ENCODE assay signal across 1 cellular context in the genomic region with DNA sequence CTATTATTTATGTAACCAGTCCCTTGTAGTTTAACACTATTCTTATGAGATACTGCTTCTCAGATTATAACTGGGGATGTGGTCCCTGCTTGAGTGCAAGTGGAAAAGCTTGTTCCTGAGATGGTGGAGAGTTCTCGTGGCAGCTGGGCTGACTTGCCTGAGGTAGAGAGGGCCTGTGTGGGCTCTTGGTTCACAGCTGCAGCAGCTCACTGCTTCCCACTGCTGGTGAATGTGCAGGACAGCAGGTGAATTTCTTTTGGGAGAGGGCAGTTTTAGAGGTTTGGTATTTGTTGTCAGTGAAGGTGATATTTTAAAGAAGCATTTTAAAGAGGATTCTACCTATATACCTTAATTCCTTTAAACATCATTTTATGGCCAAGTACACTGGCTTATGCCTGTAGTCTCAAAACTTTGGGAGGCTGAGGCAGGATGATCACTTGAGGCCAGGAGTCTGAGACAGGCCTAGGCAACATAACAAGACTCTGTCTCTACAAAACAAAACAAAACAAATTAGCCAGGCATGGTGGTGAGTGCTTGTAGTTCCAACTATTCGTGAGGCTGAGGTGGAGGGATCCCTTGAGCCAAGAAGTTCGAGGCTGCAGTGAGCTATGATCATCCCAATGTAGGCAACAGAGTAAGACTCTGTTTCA.
A peak's percentile ranks its signal among the peaks of the same experiment; 100 is the strongest.
TF ChIP-seq lines count a peak whose summit lies in the region.

No MANE protein-coding gene starts in this region.

TF ChIP-seq in HepG2, 621 proteins besides CTCF, POLR2A, EP300 and RAD21 (continued from another document and continues in another):
- TF ChIP-seq, protein P1, sequence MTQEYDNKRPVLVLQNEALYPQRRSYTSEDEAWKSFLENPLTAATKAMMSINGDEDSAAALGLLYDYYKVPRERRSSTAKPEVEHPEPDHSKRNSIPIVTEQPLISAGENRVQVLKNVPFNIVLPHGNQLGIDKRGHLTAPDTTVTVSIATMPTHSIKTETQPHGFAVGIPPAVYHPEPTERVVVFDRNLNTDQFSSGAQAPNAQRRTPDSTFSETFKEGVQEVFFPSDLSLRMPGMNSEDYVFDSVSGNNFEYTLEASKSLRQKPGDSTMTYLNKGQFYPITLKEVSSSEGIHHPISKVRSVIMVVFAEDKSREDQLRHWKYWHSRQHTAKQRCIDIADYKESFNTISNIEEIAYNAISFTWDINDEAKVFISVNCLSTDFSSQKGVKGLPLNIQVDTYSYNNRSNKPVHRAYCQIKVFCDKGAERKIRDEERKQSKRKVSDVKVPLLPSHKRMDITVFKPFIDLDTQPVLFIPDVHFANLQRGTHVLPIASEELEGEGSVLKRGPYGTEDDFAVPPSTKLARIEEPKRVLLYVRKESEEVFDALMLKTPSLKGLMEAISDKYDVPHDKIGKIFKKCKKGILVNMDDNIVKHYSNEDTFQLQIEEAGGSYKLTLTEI (CRISPR knock-in tag; conservative IDR thresholded peaks at IDR 0.05) = no peak
- TF ChIP-seq, protein P2, sequence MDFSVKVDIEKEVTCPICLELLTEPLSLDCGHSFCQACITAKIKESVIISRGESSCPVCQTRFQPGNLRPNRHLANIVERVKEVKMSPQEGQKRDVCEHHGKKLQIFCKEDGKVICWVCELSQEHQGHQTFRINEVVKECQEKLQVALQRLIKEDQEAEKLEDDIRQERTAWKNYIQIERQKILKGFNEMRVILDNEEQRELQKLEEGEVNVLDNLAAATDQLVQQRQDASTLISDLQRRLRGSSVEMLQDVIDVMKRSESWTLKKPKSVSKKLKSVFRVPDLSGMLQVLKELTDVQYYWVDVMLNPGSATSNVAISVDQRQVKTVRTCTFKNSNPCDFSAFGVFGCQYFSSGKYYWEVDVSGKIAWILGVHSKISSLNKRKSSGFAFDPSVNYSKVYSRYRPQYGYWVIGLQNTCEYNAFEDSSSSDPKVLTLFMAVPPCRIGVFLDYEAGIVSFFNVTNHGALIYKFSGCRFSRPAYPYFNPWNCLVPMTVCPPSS (IDR thresholded peaks at IDR 0.05) = no peak
- TF ChIP-seq ZNF205 (CRISPR knock-in tag; IDR thresholded peaks at IDR 0.05) = peak; percentile 51; the same call in 1 of the 2 replicates
- no peak for TF ChIP-seq ZNF510 (CRISPR knock-in tag; IDR thresholded peaks at IDR 0.05; ENCODE audit: low read depth)
- TF ChIP-seq GATA4 (IDR thresholded peaks at IDR 0.05; ENCODE audit: borderline replicate concordance, low read depth) = no peak
- TF ChIP-seq KLF15 (CRISPR knock-in tag; IDR thresholded peaks at IDR 0.05; ENCODE audit: borderline replicate concordance) = no peak
- no peak for TF ChIP-seq ZNF430 (CRISPR knock-in tag; IDR thresholded peaks at IDR 0.05)
- peak; percentile 96; the same call in 1 of the 2 replicates for TF ChIP-seq TSC22D2 (CRISPR knock-in tag; IDR thresholded peaks at IDR 0.05; ENCODE audit: borderline replicate concordance)
- no peak for TF ChIP-seq AKAP8 (CRISPR knock-in tag; IDR thresholded peaks at IDR 0.05)
- TF ChIP-seq TBL1XR1 (IDR thresholded peaks at IDR 0.05; ENCODE audit: borderline replicate concordance, low read length, partially characterized antibody) = peak; percentile 60
- no peak for TF ChIP-seq ZNF569 (CRISPR knock-in tag; IDR thresholded peaks at IDR 0.05; ENCODE audit: borderline replicate concordance)
- no peak for TF ChIP-seq ZNF879 (CRISPR knock-in tag; IDR thresholded peaks at IDR 0.05)
- TF ChIP-seq, protein P3, sequence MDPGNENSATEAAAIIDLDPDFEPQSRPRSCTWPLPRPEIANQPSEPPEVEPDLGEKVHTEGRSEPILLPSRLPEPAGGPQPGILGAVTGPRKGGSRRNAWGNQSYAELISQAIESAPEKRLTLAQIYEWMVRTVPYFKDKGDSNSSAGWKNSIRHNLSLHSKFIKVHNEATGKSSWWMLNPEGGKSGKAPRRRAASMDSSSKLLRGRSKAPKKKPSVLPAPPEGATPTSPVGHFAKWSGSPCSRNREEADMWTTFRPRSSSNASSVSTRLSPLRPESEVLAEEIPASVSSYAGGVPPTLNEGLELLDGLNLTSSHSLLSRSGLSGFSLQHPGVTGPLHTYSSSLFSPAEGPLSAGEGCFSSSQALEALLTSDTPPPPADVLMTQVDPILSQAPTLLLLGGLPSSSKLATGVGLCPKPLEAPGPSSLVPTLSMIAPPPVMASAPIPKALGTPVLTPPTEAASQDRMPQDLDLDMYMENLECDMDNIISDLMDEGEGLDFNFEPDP (CRISPR knock-in tag; conservative IDR thresholded peaks at IDR 0.05) = no peak
- peak in 1 of 2 experiments; percentile 67; a peak in 1 of 4 replicates for TF ChIP-seq KLF16 (CRISPR knock-in tag; IDR thresholded peaks at IDR 0.05)
- no peak; the same call in 1 of the 2 replicates for TF ChIP-seq NFKBIZ (CRISPR knock-in tag; IDR thresholded peaks at IDR 0.05)
- TF ChIP-seq KMT2A (CRISPR knock-in tag; IDR thresholded peaks at IDR 0.05) = no peak
- no peak for TF ChIP-seq SMARCE1 (IDR thresholded peaks at IDR 0.05; ENCODE audit: borderline replicate concordance)
- TF ChIP-seq ZNF839 (CRISPR knock-in tag; IDR thresholded peaks at IDR 0.05; ENCODE audit: borderline replicate concordance) = no peak
- TF ChIP-seq YEATS2 (CRISPR knock-in tag; IDR thresholded peaks at IDR 0.05; ENCODE audit: borderline replicate concordance) = peak; percentile 36; the same call in 1 of the 2 replicates
- TF ChIP-seq ZNF331 (CRISPR knock-in tag; IDR thresholded peaks at IDR 0.05) = 0 out of 2 replicates have a peak, but pooled peaks have one; percentile 27
- no peak for TF ChIP-seq ZEB1 (IDR thresholded peaks at IDR 0.05; ENCODE audit: insufficient replicate concordance, low read depth)
- TF ChIP-seq HES4 (CRISPR knock-in tag; IDR thresholded peaks at IDR 0.05; ENCODE audit: borderline replicate concordance) = no peak
- no peak for TF ChIP-seq ZNF557 (CRISPR knock-in tag; IDR thresholded peaks at IDR 0.05)
- peak; percentile 38; the same call in 1 of the 2 replicates for TF ChIP-seq FOXO1 (CRISPR knock-in tag; IDR thresholded peaks at IDR 0.05)
- TF ChIP-seq HNF4G (IDR thresholded peaks at IDR 0.05; ENCODE audit: borderline replicate concordance, low read depth, low read length) = no peak
- no peak for TF ChIP-seq HNF4G (CRISPR knock-in tag; IDR thresholded peaks at IDR 0.05; ENCODE audit: borderline replicate concordance, low read depth)
- TF ChIP-seq ZNF792 (CRISPR knock-in tag; IDR thresholded peaks at IDR 0.05) = peak; percentile 33; the same call in 1 of the 2 replicates
- TF ChIP-seq TEAD2 (CRISPR knock-in tag; IDR thresholded peaks at IDR 0.05) = no peak
- no peak for TF ChIP-seq ZNF383 (CRISPR knock-in tag; IDR thresholded peaks at IDR 0.05; ENCODE audit: borderline replicate concordance)
- TF ChIP-seq ZNF235 (CRISPR knock-in tag; IDR thresholded peaks at IDR 0.05; ENCODE audit: borderline replicate concordance) = no peak
- no peak for TF ChIP-seq ZNF83 (CRISPR knock-in tag; IDR thresholded peaks at IDR 0.05; ENCODE audit: borderline replicate concordance)
- TF ChIP-seq, protein P4, sequence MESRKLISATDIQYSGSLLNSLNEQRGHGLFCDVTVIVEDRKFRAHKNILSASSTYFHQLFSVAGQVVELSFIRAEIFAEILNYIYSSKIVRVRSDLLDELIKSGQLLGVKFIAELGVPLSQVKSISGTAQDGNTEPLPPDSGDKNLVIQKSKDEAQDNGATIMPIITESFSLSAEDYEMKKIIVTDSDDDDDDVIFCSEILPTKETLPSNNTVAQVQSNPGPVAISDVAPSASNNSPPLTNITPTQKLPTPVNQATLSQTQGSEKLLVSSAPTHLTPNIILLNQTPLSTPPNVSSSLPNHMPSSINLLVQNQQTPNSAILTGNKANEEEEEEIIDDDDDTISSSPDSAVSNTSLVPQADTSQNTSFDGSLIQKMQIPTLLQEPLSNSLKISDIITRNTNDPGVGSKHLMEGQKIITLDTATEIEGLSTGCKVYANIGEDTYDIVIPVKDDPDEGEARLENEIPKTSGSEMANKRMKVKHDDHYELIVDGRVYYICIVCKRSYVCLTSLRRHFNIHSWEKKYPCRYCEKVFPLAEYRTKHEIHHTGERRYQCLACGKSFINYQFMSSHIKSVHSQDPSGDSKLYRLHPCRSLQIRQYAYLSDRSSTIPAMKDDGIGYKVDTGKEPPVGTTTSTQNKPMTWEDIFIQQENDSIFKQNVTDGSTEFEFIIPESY (CRISPR knock-in tag; IDR thresholded peaks at IDR 0.05) = no peak
- no peak for TF ChIP-seq MEIS1 (CRISPR knock-in tag; IDR thresholded peaks at IDR 0.05; ENCODE audit: borderline replicate concordance)
- TF ChIP-seq GTF3A (CRISPR knock-in tag; conservative IDR thresholded peaks at IDR 0.05) = no peak
- TF ChIP-seq FOSL1 (CRISPR knock-in tag; IDR thresholded peaks at IDR 0.05; ENCODE audit: borderline replicate concordance) = no peak
- TF ChIP-seq ZFAT (CRISPR knock-in tag; conservative IDR thresholded peaks at IDR 0.05) = no peak
- no peak for TF ChIP-seq NR1H2 (CRISPR knock-in tag; IDR thresholded peaks at IDR 0.05; ENCODE audit: borderline replicate concordance, low read depth)
- TF ChIP-seq TCF7L2 (IDR thresholded peaks at IDR 0.05; ENCODE audit: low read depth, low read length) = no peak
- TF ChIP-seq ZNF629 (CRISPR knock-in tag; conservative IDR thresholded peaks at IDR 0.05) = no peak
- no peak for TF ChIP-seq ZMYM2 (CRISPR knock-in tag; IDR thresholded peaks at IDR 0.05)
- peak; percentile 45; the same call in 1 of the 2 replicates for TF ChIP-seq THAP11 (CRISPR knock-in tag; IDR thresholded peaks at IDR 0.05)
- TF ChIP-seq MED13 (CRISPR knock-in tag; IDR thresholded peaks at IDR 0.05) = no peak
- TF ChIP-seq CAMTA2 (CRISPR knock-in tag; IDR thresholded peaks at IDR 0.05; ENCODE audit: borderline replicate concordance) = no peak
- TF ChIP-seq, protein P5, sequence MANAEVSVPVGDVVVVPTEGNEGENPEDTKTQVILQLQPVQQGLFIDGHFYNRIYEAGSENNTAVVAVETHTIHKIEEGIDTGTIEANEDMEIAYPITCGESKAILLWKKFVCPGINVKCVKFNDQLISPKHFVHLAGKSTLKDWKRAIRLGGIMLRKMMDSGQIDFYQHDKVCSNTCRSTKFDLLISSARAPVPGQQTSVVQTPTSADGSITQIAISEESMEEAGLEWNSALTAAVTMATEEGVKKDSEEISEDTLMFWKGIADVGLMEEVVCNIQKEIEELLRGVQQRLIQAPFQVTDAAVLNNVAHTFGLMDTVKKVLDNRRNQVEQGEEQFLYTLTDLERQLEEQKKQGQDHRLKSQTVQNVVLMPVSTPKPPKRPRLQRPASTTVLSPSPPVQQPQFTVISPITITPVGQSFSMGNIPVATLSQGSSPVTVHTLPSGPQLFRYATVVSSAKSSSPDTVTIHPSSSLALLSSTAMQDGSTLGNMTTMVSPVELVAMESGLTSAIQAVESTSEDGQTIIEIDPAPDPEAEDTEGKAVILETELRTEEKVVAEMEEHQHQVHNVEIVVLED (CRISPR knock-in tag; IDR thresholded peaks at IDR 0.05; ENCODE audit: borderline replicate concordance) = no peak
- no peak for TF ChIP-seq CHD2 (IDR thresholded peaks at IDR 0.05; ENCODE audit: low read depth, low read length)
- TF ChIP-seq GATAD2A (CRISPR knock-in tag; IDR thresholded peaks at IDR 0.05) = peak; percentile 57
- no peak for TF ChIP-seq ZNF570 (CRISPR knock-in tag; IDR thresholded peaks at IDR 0.05; ENCODE audit: borderline replicate concordance)
- TF ChIP-seq JUNB (CRISPR knock-in tag; IDR thresholded peaks at IDR 0.05; ENCODE audit: borderline replicate concordance) = no peak
- TF ChIP-seq ZNF343 (CRISPR knock-in tag; IDR thresholded peaks at IDR 0.05) = no peak
- TF ChIP-seq, protein P6, sequence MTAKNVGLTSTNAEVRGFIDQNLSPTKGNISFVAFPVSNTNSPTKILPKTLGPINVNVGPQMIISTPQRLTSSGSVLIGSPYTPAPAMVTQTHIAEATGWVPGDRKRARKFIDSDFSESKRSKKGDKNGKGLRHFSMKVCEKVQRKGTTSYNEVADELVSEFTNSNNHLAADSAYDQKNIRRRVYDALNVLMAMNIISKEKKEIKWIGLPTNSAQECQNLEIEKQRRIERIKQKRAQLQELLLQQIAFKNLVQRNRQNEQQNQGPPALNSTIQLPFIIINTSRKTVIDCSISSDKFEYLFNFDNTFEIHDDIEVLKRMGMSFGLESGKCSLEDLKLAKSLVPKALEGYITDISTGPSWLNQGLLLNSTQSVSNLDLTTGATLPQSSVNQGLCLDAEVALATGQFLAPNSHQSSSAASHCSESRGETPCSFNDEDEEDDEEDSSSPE (CRISPR knock-in tag; IDR thresholded peaks at IDR 0.05) = no peak
- TF ChIP-seq, protein P7, sequence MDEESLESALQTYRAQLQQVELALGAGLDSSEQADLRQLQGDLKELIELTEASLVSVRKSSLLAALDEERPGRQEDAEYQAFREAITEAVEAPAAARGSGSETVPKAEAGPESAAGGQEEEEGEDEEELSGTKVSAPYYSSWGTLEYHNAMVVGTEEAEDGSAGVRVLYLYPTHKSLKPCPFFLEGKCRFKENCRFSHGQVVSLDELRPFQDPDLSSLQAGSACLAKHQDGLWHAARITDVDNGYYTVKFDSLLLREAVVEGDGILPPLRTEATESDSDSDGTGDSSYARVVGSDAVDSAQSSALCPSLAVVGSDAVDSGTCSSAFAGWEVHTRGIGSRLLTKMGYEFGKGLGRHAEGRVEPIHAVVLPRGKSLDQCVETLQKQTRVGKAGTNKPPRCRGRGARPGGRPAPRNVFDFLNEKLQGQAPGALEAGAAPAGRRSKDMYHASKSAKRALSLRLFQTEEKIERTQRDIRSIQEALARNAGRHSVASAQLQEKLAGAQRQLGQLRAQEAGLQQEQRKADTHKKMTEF (CRISPR knock-in tag; IDR thresholded peaks at IDR 0.05) = peak; percentile 37; the same call in 1 of the 2 replicates
